In the genomic region with DNA sequence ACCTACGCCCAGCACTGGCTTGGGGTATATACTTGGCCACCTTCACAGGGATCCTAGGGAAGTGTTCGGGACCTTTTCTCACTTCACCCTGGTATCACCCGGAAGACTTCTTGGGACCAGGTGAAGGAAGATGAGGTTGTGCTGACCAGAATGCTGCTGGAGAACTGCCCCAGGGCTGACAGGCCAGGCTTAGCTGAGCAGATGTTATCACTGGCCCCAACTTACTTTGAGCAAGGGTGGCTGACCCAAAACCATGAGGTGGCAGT, we compare ENCODE assay signal across 9 cellular contexts. TPM values are rescaled to one million over a fixed set of nuclear protein-coding genes. Genes with fewer than 3 reads are reported as not detected.
A peak's percentile ranks its signal among the peaks of the same experiment; 100 is the strongest.
DNase-seq lines count a peak whose midpoint lies in the region; ATAC-seq and TF ChIP-seq lines count a peak whose summit lies in the region.
"Had no signal": no experiment of that assay in that cellular context is flagged by ENCODE, and none has a peak within 500 bp of the region (broad histone marks: within the 10 kb centered on the region; RNA-seq: fewer than 3 reads in every experiment).

No MANE protein-coding gene starts in this region.

- H3K4me3 Mint-ChIP-seq in CD4-positive, alpha-beta memory T cell = peak overlapping the region in 5 of 8 donors; percentile 54 to 90 (median 63)
- H3K4me3 Mint-ChIP-seq in activated T-helper 2 cell treated with anti-CD3 and anti-CD28 coated beads, Interferon-gamma antibody, Interleukin-2, Interleukin-4, amounts not matched to agents 10 μg/mL and 5 μg/mL and 100 μg/mL, durations not matched to agents 14 hours and 24 hours and 36 hours (ENCODE audit: low read depth) = no peak overlapping the region

- DNase-seq in CD4-positive, alpha-beta memory T cell = peak in 4 of 5 donors; percentile 22 to 65 (median 42)
- peak in 1 of 2 experiments; percentile 65 for DNase-seq in PC-9
- no peak for DNase-seq in fibroblast of lung (ENCODE audit: low read depth in 2 of 2)
- no peak for DNase-seq in psoas muscle
- DNase-seq in activated T-helper 2 cell treated with anti-CD3 and anti-CD28 coated beads, Interferon-gamma antibody, Interleukin-2, Interleukin-4, amounts not matched to agents 10 μg/mL and 5 μg/mL and 100 μg/mL, durations not matched to agents 14 hours and 24 hours and 36 hours (ENCODE audit: low spot score) = no peak
- no peak for DNase-seq in amniotic stem cell (lab: John Stamatoyannopoulos, UW)
- no peak for DNase-seq in Ammon's horn (ENCODE audit: low spot score)
- DNase-seq: H9 had no signal

- H3K4me1 ChIP-seq in CD4-positive, alpha-beta memory T cell (ENCODE audit: insufficient read depth, low read length) = peaks cover 29% of the 10 kb centered on the region
- H3K4me1 ChIP-seq in PC-9 (replicated peaks; ENCODE audit: insufficient read depth) (peaks cover 59% of the 10 kb centered on the region), fibroblast of lung (ENCODE audit: control insufficient read depth, extremely low read depth, insufficient read depth, low read length) (peaks cover 9% of the 10 kb centered on the region), psoas muscle (peaks cover 32% of the 10 kb centered on the region)

- H3K27me3 Mint-ChIP-seq in CD4-positive, alpha-beta memory T cell = no peaks in the 10 kb centered on the region
- no peaks in the 10 kb centered on the region for H3K27me3 Mint-ChIP-seq in activated T-helper 2 cell treated with anti-CD3 and anti-CD28 coated beads, Interferon-gamma antibody, Interleukin-2, Interleukin-4, amounts not matched to agents 10 μg/mL and 5 μg/mL and 100 μg/mL, durations not matched to agents 14 hours and 24 hours and 36 hours (ENCODE audit: low read depth)

- H2AFZ ChIP-seq in PC-9 (no peak overlapping the region), fibroblast of lung (ENCODE audit: low read length) (no peak overlapping the region)

- TF ChIP-seq CTCF in PC-9 (conservative IDR thresholded peaks at IDR 0.05) (no peak), fibroblast of lung (conservative IDR thresholded peaks at IDR 0.05 in 1 of 2, IDR thresholded peaks at IDR 0.05 in 1 of 2; ENCODE audit: low read depth in 1 of 2, low read length in 2 of 2) (no peak), psoas muscle (IDR thresholded peaks at IDR 0.05) (no peak)

- H3F3A ChIP-seq in PC-9 (ENCODE audit: insufficient read depth, low read depth) = peaks cover 84% of the 10 kb centered on the region

- H3K27ac Mint-ChIP-seq in CD4-positive, alpha-beta memory T cell = peak overlapping the region; percentile 63 to 99 (median 97)
- no peak overlapping the region for H3K27ac Mint-ChIP-seq in activated T-helper 2 cell treated with anti-CD3 and anti-CD28 coated beads, Interferon-gamma antibody, Interleukin-2, Interleukin-4, amounts not matched to agents 10 μg/mL and 5 μg/mL and 100 μg/mL, durations not matched to agents 14 hours and 24 hours and 36 hours

- no peaks in the 10 kb centered on the region for H3K9me3 ChIP-seq in CD4-positive, alpha-beta memory T cell (ENCODE audit: control insufficient read depth in 1 of 2, low read length in 2 of 2)
- H3K9me3 ChIP-seq in PC-9 (ENCODE audit: insufficient read depth, low read depth) (no peaks in the 10 kb centered on the region), fibroblast of lung (ENCODE audit: control insufficient read depth, insufficient read depth, low read depth, low read length) (no peaks in the 10 kb centered on the region), psoas muscle (no peaks in the 10 kb centered on the region)

- ATAC-seq in psoas muscle (no peak), HG03045 (IDR thresholded peaks at IDR 0.05; ENCODE audit: unreplicated experiment) (no peak)

- peaks cover 20% of the 10 kb centered on the region for H3K36me3 ChIP-seq in CD4-positive, alpha-beta memory T cell (ENCODE audit: insufficient read depth, low read length)
- H3K36me3 ChIP-seq in PC-9 (ENCODE audit: low read depth) (peaks cover 31% of the 10 kb centered on the region), fibroblast of lung (ENCODE audit: control insufficient read depth, insufficient read depth, low read length) (peaks cover 14% of the 10 kb centered on the region), psoas muscle (ENCODE audit: insufficient read depth in 1 of 2, low read depth in 1 of 2) (peaks cover 3 to 30% of the 10 kb centered on the region in 2 donors)

- H3K79me2 ChIP-seq in PC-9 (ENCODE audit: low read depth) (peaks cover 44% of the 10 kb centered on the region), fibroblast of lung (ENCODE audit: control insufficient read depth, insufficient read depth, low read length) (peaks cover 30% of the 10 kb centered on the region)

- 91 to 95% (median 93%) methylated on average over 3 of the region's 3 CpGs for WGBS in psoas muscle, 3 donors

- H3K27ac ChIP-seq in CD4-positive, alpha-beta memory T cell (ENCODE audit: low read depth, low read length) = peak overlapping the region; percentile 32
- peak overlapping the region; percentile 99 for H3K27ac ChIP-seq in PC-9
- peak overlapping the region; percentile 9 for H3K27ac ChIP-seq in fibroblast of lung (ENCODE audit: insufficient read depth, low read length)
- H3K27ac ChIP-seq in psoas muscle = peak overlapping the region; percentile 97

- H3K4me1 Mint-ChIP-seq in CD4-positive, alpha-beta memory T cell = peaks cover 27 to 50% (median 34%) of the 10 kb centered on the region in 4 donors
- H3K4me1 Mint-ChIP-seq in activated T-helper 2 cell treated with anti-CD3 and anti-CD28 coated beads, Interferon-gamma antibody, Interleukin-2, Interleukin-4, amounts not matched to agents 10 μg/mL and 5 μg/mL and 100 μg/mL, durations not matched to agents 14 hours and 24 hours and 36 hours (ENCODE audit: low read depth) = peaks cover 29% of the 10 kb centered on the region

- H3K4me2 ChIP-seq in PC-9 (peak overlapping the region; percentile 99), fibroblast of lung (ENCODE audit: extremely low read depth, insufficient read depth, low read length) (no peak overlapping the region)

- H3K27me3 ChIP-seq in CD4-positive, alpha-beta memory T cell (ENCODE audit: insufficient read depth, low read length) = no peaks in the 10 kb centered on the region
- no peaks in the 10 kb centered on the region for H3K27me3 ChIP-seq in PC-9 (ENCODE audit: insufficient read depth, low read depth)
- H3K27me3 ChIP-seq in fibroblast of lung (ENCODE audit: control insufficient read depth, insufficient read depth, low read length) = no peaks in the 10 kb centered on the region
- H3K27me3 ChIP-seq in psoas muscle (ENCODE audit: insufficient read depth in 3 of 3, low read length in 2 of 3) = no peaks in the 10 kb centered on the region

- peaks cover 0 to 11% (median 0%) of the 10 kb centered on the region in 8 donors for H3K9me3 Mint-ChIP-seq in CD4-positive, alpha-beta memory T cell
- no peaks in the 10 kb centered on the region for H3K9me3 Mint-ChIP-seq in activated T-helper 2 cell treated with anti-CD3 and anti-CD28 coated beads, Interferon-gamma antibody, Interleukin-2, Interleukin-4, amounts not matched to agents 10 μg/mL and 5 μg/mL and 100 μg/mL, durations not matched to agents 14 hours and 24 hours and 36 hours
- H3K9me3 Mint-ChIP-seq: H9 had no signal

- intact Hi-C loops in CD4-positive, alpha-beta memory T cell (cut with micrococcal nuclease) = no loop called here
- intact Hi-C loops in PC-9 (cut with micrococcal nuclease; ENCODE audit: unreplicated experiment) = loop anchor here (2.0 to 5.0 kb wide), 2 partner anchors 66 to 92 kb away; no protein-coding TSS in a partner anchor
- intact Hi-C loops in psoas muscle (cut with DNase I) = loop anchor here (5.0 to 10.0 kb wide), 2 partner anchors 76 to 632 kb away; a partner anchor contains a TSS
- intact Hi-C loops in activated T-helper 2 cell treated with anti-CD3 and anti-CD28 coated beads, Interferon-gamma antibody, Interleukin-2, Interleukin-4, amounts not matched to agents 10 μg/mL and 5 μg/mL and 100 μg/mL, durations not matched to agents 14 hours and 24 hours and 36 hours (cut with micrococcal nuclease) = no loop called here

- H3K4me3 ChIP-seq in CD4-positive, alpha-beta memory T cell (ENCODE audit: low read length in 2 of 2) = no peak overlapping the region
- no peak overlapping the region for H3K4me3 ChIP-seq in PC-9
- no peak overlapping the region for H3K4me3 ChIP-seq in fibroblast of lung (replicated peaks in 1 of 4; ENCODE audit: control extremely low read depth in 1 of 4, insufficient read depth in 1 of 4, low read depth in 3 of 4, low read length in 4 of 4)
- H3K4me3 ChIP-seq in psoas muscle = no peak overlapping the region

- H3K9me2 ChIP-seq in PC-9 (ENCODE audit: insufficient read depth) = no peaks in the 10 kb centered on the region

- POLR2A ChIA-PET in CD4-positive, alpha-beta memory T cell (lab: Charles Lee; ENCODE audit: partially characterized antibody) = interaction anchor here (0.7 to 11.4 kb wide), 3 partner anchors 64 to 148 kb away, joined by 3 to 352 read pairs (median 6); no protein-coding TSS in a partner anchor
- POLR2A ChIA-PET in PC-9 (lab: Charles Lee; ENCODE audit: unreplicated experiment) = no interaction called here

- peaks cover 34% of the 10 kb centered on the region for H4K20me1 ChIP-seq in PC-9 (ENCODE audit: insufficient read depth)
- peaks cover 6% of the 10 kb centered on the region for H4K20me1 ChIP-seq in fibroblast of lung (ENCODE audit: control insufficient read depth, extremely low read depth, insufficient read depth, low read length)

- peaks cover 29 to 49% of the 10 kb centered on the region in 2 donors for H3K36me3 Mint-ChIP-seq in CD4-positive, alpha-beta memory T cell
- H3K36me3 Mint-ChIP-seq in activated T-helper 2 cell treated with anti-CD3 and anti-CD28 coated beads, Interferon-gamma antibody, Interleukin-2, Interleukin-4, amounts not matched to agents 10 μg/mL and 5 μg/mL and 100 μg/mL, durations not matched to agents 14 hours and 24 hours and 36 hours (ENCODE audit: low read depth) = peaks cover 40% of the 10 kb centered on the region

- CTCF ChIA-PET in CD4-positive, alpha-beta memory T cell (lab: Charles Lee; ENCODE audit: partially characterized antibody) = interaction anchor here (1.2 to 14.1 kb wide), 3 partner anchors 15 to 120 kb away, joined by 3 to 90 read pairs (median 5); no protein-coding TSS in a partner anchor
- CTCF ChIA-PET in PC-9 (lab: Charles Lee) = no interaction called here

- no TSS peak for BruUV-seq in PC-9 (replicated peaks; lab: Mats Ljungman, UMichigan)

- no peak overlapping the region for H3K9ac ChIP-seq in fibroblast of lung (ENCODE audit: insufficient read depth, low read length)

RNA-seq across cellular contexts. Expression of a gene that starts 4.5 kb away (rescaled TPM):
- 100 to 1,000 TPM; 695 to 763 TPM for total RNA-seq in CD4-positive, alpha-beta memory T cell
- polyA plus RNA-seq in CD4-positive, alpha-beta memory T cell = 1,000 to 10,000 TPM; 3,123 to 3,378 TPM
- total RNA-seq in PC-9 (2021) (6,804 and 8,986 TPM in 2 replicates), fibroblast of lung (2,097 and 2,219 TPM in 2 replicates), psoas muscle (1,000 to 10,000 TPM; 2,269 to 5,499 (median 3,297) TPM)
- polyA plus RNA-seq in fibroblast of lung (2,789 and 3,749 TPM in 2 replicates), psoas muscle (over 10,000 TPM in 1 of 3 donors, 1,000 to 10,000 TPM in 2; 2,316 to 16,176 (median 3,132) TPM)
- polyA plus RNA-seq in fibroblast of lung (2012) = 6,217 and 7,699 TPM in 2 replicates
- polyA minus RNA-seq in fibroblast of lung (ENCODE audit: low replicate concordance) = 2,081 and 2,338 TPM in 2 replicates
- total RNA-seq in activated T-helper 2 cell treated with anti-CD3 and anti-CD28 coated beads, Interferon-gamma antibody, Interleukin-2, Interleukin-4, amounts not matched to agents 10 μg/mL and 5 μg/mL and 100 μg/mL, durations not matched to agents 14 hours and 24 hours and 36 hours = 568 and 585 TPM in 2 replicates

RNA-seq across cellular contexts. Expression of a gene that starts 12.8 kb away (rescaled TPM):
- under 1 TPM; 0.26 to 0.50 TPM for total RNA-seq in CD4-positive, alpha-beta memory T cell
- polyA plus RNA-seq in CD4-positive, alpha-beta memory T cell = 1 to 10 TPM; 1.3 TPM
- 0.81 and 1.2 TPM in 2 replicates for total RNA-seq in PC-9 (2021)
- total RNA-seq in fibroblast of lung = 7.7 and 15.2 TPM in 2 replicates
- polyA plus RNA-seq in fibroblast of lung = 1.5 and 2.5 TPM in 2 replicates
- 2.7 and 3.0 TPM in 2 replicates for polyA plus RNA-seq in fibroblast of lung (2012)
- polyA minus RNA-seq in fibroblast of lung (ENCODE audit: low replicate concordance) = 1.9 and 2.9 TPM in 2 replicates
- total RNA-seq in psoas muscle = 1 to 10 TPM in 2 of 4 donors, under 1 TPM in 2; 0.81 to 2.1 (median 1.2) TPM
- polyA plus RNA-seq in psoas muscle = 1 to 10 TPM; 1.3 to 9.8 (median 1.5) TPM
- total RNA-seq in activated T-helper 2 cell treated with anti-CD3 and anti-CD28 coated beads, Interferon-gamma antibody, Interleukin-2, Interleukin-4, amounts not matched to agents 10 μg/mL and 5 μg/mL and 100 μg/mL, durations not matched to agents 14 hours and 24 hours and 36 hours = 0.09 TPM in 1 of 2 replicates, not detected in the other

RNA-seq across cellular contexts. Expression of a gene that starts 45.6 kb away (rescaled TPM):
- total RNA-seq in CD4-positive, alpha-beta memory T cell = under 1 TPM; 0.44 to 0.53 TPM
- not detected for polyA plus RNA-seq in CD4-positive, alpha-beta memory T cell
- 4.4 and 10.4 TPM in 2 replicates for total RNA-seq in PC-9 (2021)
- 13.4 TPM in 2 replicates for total RNA-seq in fibroblast of lung
- polyA plus RNA-seq in fibroblast of lung = 9.6 and 9.9 TPM in 2 replicates
- polyA plus RNA-seq in fibroblast of lung (2012) = 14.7 and 15.8 TPM in 2 replicates
- 15.8 and 16.9 TPM in 2 replicates for polyA minus RNA-seq in fibroblast of lung (ENCODE audit: low replicate concordance)
- total RNA-seq in psoas muscle = 1 to 10 TPM; 4.9 to 5.9 (median 4.9) TPM
- 1 to 10 TPM; 1.7 to 5.1 (median 3.5) TPM for polyA plus RNA-seq in psoas muscle
- 0.09 TPM in 1 of 2 replicates, not detected in the other for total RNA-seq in activated T-helper 2 cell treated with anti-CD3 and anti-CD28 coated beads, Interferon-gamma antibody, Interleukin-2, Interleukin-4, amounts not matched to agents 10 μg/mL and 5 μg/mL and 100 μg/mL, durations not matched to agents 14 hours and 24 hours and 36 hours

Comparison
In these comparisons a context has a peak if more than half of its experiments do, and no peak if none do; other contexts are left out.
1. DNase-seq: peak in CD4-positive, alpha-beta memory T cell (4 of 5); none in fibroblast of lung (0 of 2), psoas muscle (0 of 2), activated T-helper 2 cell treated with anti-CD3 and anti-CD28 coated beads, Interferon-gamma antibody, Interleukin-2, Interleukin-4, amounts not matched to agents 10 μg/mL and 5 μg/mL and 100 μg/mL, durations not matched to agents 14 hours and 24 hours and 36 hours (single experiment), amniotic stem cell (single experiment) and Ammon's horn (single experiment).
2. H3K27ac ChIP-seq: peak in every context shown above with its lines; median percentile 99 in PC-9; 97 in psoas muscle; 32 in CD4-positive, alpha-beta memory T cell; 9 in fibroblast of lung.
3. intact Hi-C loops: an anchor here in PC-9 (2.0 to 5.0 kb wide) and psoas muscle (5.0 to 10.0 kb wide); none called in CD4-positive, alpha-beta memory T cell and activated T-helper 2 cell treated with anti-CD3 and anti-CD28 coated beads, Interferon-gamma antibody, Interleukin-2, Interleukin-4, amounts not matched to agents 10 μg/mL and 5 μg/mL and 100 μg/mL, durations not matched to agents 14 hours and 24 hours and 36 hours.